ENCODE assay signal across 19 cellular contexts in genomic region chr3:191417457-191417729, GRCh38. TPM values are rescaled to one million over a fixed set of nuclear protein-coding genes. Genes with fewer than 3 reads are reported as not detected.
"Had no signal": no experiment of that assay in that cellular context is flagged by ENCODE, and none has a peak within 500 bp of the region (broad histone marks: within the 10 kb centered on the region; RNA-seq: fewer than 3 reads in every experiment).

No MANE protein-coding gene starts in this region.

- H3K9me3 ChIP-seq: ascending aorta, Peyer's patch had no signal

- H3K27ac Mint-ChIP-seq: activated CD4-positive, alpha-beta T cell treated with anti-CD3 and anti-CD28 coated beads, Interleukin-2, amount 10 ng/mL, durations not matched to agents 7 days and 5 days; activated CD8-positive, alpha-beta T cell treated with anti-CD3 and anti-CD28 coated beads, Interleukin-2, amount 10 ng/mL, durations not matched to agents 7 days and 5 days; activated naive CD4-positive, alpha-beta T cell treated with anti-CD3 and anti-CD28 coated beads, Interleukin-2, amount 50 U/mL, for 24 hours; activated naive CD8-positive, alpha-beta T cell treated with anti-CD3 and anti-CD28 coated beads, Interleukin-2, amount 10 ng/mL, durations not matched to agents 7 days and 5 days; activated T-cell treated with anti-CD3 and anti-CD28 coated beads, Interleukin-2, amount 50 U/mL, for 24 hours; activated T-helper 2 cell treated with anti-CD3 and anti-CD28 coated beads, Interferon-gamma antibody, Interleukin-2, Interleukin-4, amounts not matched to agents 10 μg/mL and 5 μg/mL and 100 μg/mL, durations not matched to agents 14 hours and 24 hours and 36 hours had no signal

- H3K4me1 Mint-ChIP-seq: activated CD4-positive, alpha-beta T cell treated with anti-CD3 and anti-CD28 coated beads, Interleukin-2, amount 10 ng/mL, durations not matched to agents 7 days and 5 days; activated naive CD4-positive, alpha-beta T cell treated with anti-CD3 and anti-CD28 coated beads, Interleukin-2, amount 50 U/mL, for 24 hours; activated naive CD8-positive, alpha-beta T cell treated with anti-CD3 and anti-CD28 coated beads, Interleukin-2, amount 10 ng/mL, durations not matched to agents 7 days and 5 days; central memory CD8-positive, alpha-beta T cell had no signal

- H3K27me3 ChIP-seq: ascending aorta, cardiac muscle cell, Peyer's patch had no signal

- H3K27ac ChIP-seq: ascending aorta, cardiac muscle cell, Peyer's patch, WERI-Rb-1 had no signal

- H3K4me3 ChIP-seq: ascending aorta, cardiac muscle cell, Peyer's patch had no signal

- DNase-seq: activated gamma-delta T cell; activated naive CD8-positive, alpha-beta T cell treated with anti-CD3 and anti-CD28 coated beads, Interleukin-2, amount 10 ng/mL, durations not matched to agents 7 days and 5 days; activated T-cell treated with anti-CD3 and anti-CD28 coated beads, Interleukin-2, amount 50 U/mL, for 24 hours; NK-92 treated with Interleukin-12 subunit alpha and Interleukin-12 subunit beta, amount 100 ng/mL, for 24 hours had no signal

- H3K4me3 Mint-ChIP-seq: activated CD4-positive, alpha-beta T cell treated with anti-CD3 and anti-CD28 coated beads, Interleukin-2, amount 10 ng/mL, durations not matched to agents 7 days and 5 days; activated CD8-positive, alpha-beta T cell treated with anti-CD3 and anti-CD28 coated beads, Interleukin-2, amount 10 ng/mL, durations not matched to agents 7 days and 5 days; activated naive CD4-positive, alpha-beta T cell treated with anti-CD3 and anti-CD28 coated beads, Interleukin-2, amount 50 U/mL, for 24 hours; activated naive CD8-positive, alpha-beta T cell treated with anti-CD3 and anti-CD28 coated beads, Interleukin-2, amount 10 ng/mL, durations not matched to agents 7 days and 5 days; activated T-cell treated with anti-CD3 and anti-CD28 coated beads, Interleukin-2, amount 50 U/mL, for 24 hours; central memory CD8-positive, alpha-beta T cell had no signal

- H3K36me3 ChIP-seq: ascending aorta, cardiac muscle cell, Peyer's patch, WERI-Rb-1 had no signal

- H3K9me3 Mint-ChIP-seq: activated CD4-positive, alpha-beta T cell treated with anti-CD3 and anti-CD28 coated beads, Interleukin-2, amount 10 ng/mL, durations not matched to agents 7 days and 5 days; activated naive CD4-positive, alpha-beta T cell treated with anti-CD3 and anti-CD28 coated beads, Interleukin-2, amount 50 U/mL, for 24 hours; activated naive CD8-positive, alpha-beta T cell treated with anti-CD3 and anti-CD28 coated beads, Interleukin-2, amount 10 ng/mL, durations not matched to agents 7 days and 5 days; activated T-cell treated with anti-CD3 and anti-CD28 coated beads, Interleukin-2, amount 50 U/mL, for 24 hours; activated T-helper 2 cell treated with anti-CD3 and anti-CD28 coated beads, Interferon-gamma antibody, Interleukin-2, Interleukin-4, amounts not matched to agents 10 μg/mL and 5 μg/mL and 100 μg/mL, durations not matched to agents 14 hours and 24 hours and 36 hours had no signal

- H3K4me1 ChIP-seq: ascending aorta, Peyer's patch had no signal

- H3K36me3 Mint-ChIP-seq: activated naive CD4-positive, alpha-beta T cell treated with anti-CD3 and anti-CD28 coated beads, Interleukin-2, amount 50 U/mL, for 24 hours; activated naive CD8-positive, alpha-beta T cell treated with anti-CD3 and anti-CD28 coated beads, Interleukin-2, amount 10 ng/mL, durations not matched to agents 7 days and 5 days had no signal

- H3K27me3 Mint-ChIP-seq: activated CD4-positive, alpha-beta T cell treated with anti-CD3 and anti-CD28 coated beads, Interleukin-2, amount 10 ng/mL, durations not matched to agents 7 days and 5 days; activated naive CD4-positive, alpha-beta T cell treated with anti-CD3 and anti-CD28 coated beads, Interleukin-2, amount 50 U/mL, for 24 hours; activated naive CD8-positive, alpha-beta T cell treated with anti-CD3 and anti-CD28 coated beads, Interleukin-2, amount 10 ng/mL, durations not matched to agents 7 days and 5 days; activated T-cell treated with anti-CD3 and anti-CD28 coated beads, Interleukin-2, amount 50 U/mL, for 24 hours; central memory CD8-positive, alpha-beta T cell had no signal

RNA-seq across cellular contexts. Expression of gene PYDC2, which starts 43.6 kb away (rescaled TPM):
- total RNA-seq: activated CD4-positive, alpha-beta T cell treated with anti-CD3 and anti-CD28 coated beads, Interleukin-2, amount 10 ng/mL, durations not matched to agents 7 days and 5 days; activated CD8-positive, alpha-beta T cell treated with anti-CD3 and anti-CD28 coated beads, Interleukin-2, amount 10 ng/mL, durations not matched to agents 7 days and 5 days; activated naive CD8-positive, alpha-beta T cell treated with anti-CD3 and anti-CD28 coated beads, Interleukin-2, amount 10 ng/mL, durations not matched to agents 7 days and 5 days; activated T-helper 2 cell treated with anti-CD3 and anti-CD28 coated beads, Interferon-gamma antibody, Interleukin-2, Interleukin-4, amounts not matched to agents 10 μg/mL and 5 μg/mL and 100 μg/mL, durations not matched to agents 14 hours and 24 hours and 36 hours; ascending aorta; cardiac muscle cell; M059J; PC-3; Peyer's patch; SK-MEL-5; T-helper 1 cell treated with Interleukin-12 subunit alpha and Interleukin-12 subunit beta and Interleukin-4 antibody, amounts not matched to agents 30 ng/mL and 1 ng/mL, for 36 hours; T-helper 2 cell treated with Interferon-gamma antibody and Interleukin-4, amounts not matched to agents 100 ng/mL and 5 ng/mL, for 36 hours had no signal
- polyA plus RNA-seq: adipose tissue, cardiac muscle cell had no signal
